ENCODE assay signal across 28 cellular contexts in the genomic region with DNA sequence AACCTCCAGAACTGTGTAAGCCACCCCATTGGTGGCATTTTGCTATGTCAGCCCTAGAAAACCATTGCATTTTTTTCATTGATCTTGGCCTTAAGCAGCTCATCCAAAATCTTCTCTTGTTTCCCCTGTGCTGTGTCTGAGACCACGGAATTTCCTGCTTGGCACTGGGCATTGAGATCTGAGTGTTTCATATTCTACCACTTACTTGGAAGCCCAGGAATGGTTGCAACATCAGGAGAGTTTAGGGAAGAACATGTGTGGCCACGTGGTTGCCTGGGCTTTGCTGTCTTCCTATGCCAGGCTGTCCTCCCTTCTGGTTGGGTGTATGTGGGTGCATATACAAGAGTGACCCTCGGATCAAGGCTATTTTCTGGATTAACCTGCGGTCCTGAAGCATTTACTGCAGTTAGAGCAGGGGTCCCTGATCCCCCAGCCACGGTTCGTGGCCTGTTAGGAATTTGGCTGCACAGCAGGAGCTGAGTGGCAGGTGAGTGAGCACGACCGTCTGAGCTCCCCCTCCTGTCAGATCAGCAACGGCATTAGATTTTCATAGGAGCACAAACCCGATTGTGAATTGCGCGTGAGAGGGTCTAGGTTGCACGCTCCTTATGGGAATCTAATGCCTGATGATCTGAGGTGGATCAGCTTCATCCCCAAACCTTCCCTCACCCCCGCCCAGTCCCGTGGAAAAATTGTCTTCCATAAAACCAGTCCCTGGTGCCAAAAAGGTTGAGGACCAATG.
A peak's percentile ranks its signal among the peaks of the same experiment; 100 is the strongest.
DNase-seq lines count a peak whose midpoint lies in the region; ATAC-seq and TF ChIP-seq lines count a peak whose summit lies in the region.
"Had no signal": no experiment of that assay in that cellular context is flagged by ENCODE, and none has a peak within 500 bp of the region (broad histone marks: within the 10 kb centered on the region; RNA-seq: fewer than 3 reads in every experiment).

No MANE protein-coding gene starts in this region.

- TF ChIP-seq POLR2A in sigmoid colon (IDR thresholded peaks at IDR 0.05): no peak

- ATAC-seq in activated CD4-positive, alpha-beta T cell treated with anti-CD3 and anti-CD28 coated beads for 36 hours: no peak
- no peak for ATAC-seq in activated naive CD4-positive, alpha-beta T cell treated with anti-CD3 and anti-CD28 coated beads, Interleukin-2, amount 50 U/mL, for 72 hours
- ATAC-seq: activated CD4-positive, CD25-positive, alpha-beta regulatory T cell treated with anti-CD3 and anti-CD28 coated beads, Interleukin-2, amount 50 U/mL, for 24 hours; gastroesophageal sphincter; lower lobe of right lung; mucosa of descending colon; pancreas; upper lobe of right lung had no signal

- H3K4me1 ChIP-seq in sigmoid colon: no peaks in the 10 kb centered on the region
- H3K4me1 ChIP-seq: gastroesophageal sphincter, HAP-1, lower lobe of right lung, pancreas, upper lobe of right lung had no signal

- DNase-seq in activated CD4-positive, alpha-beta memory T cell treated with anti-CD3 and anti-CD28 coated beads, Interleukin-2, amount 10 ng/mL, durations not matched to agents 7 days and 5 days: peak; percentile 8
- no peak for DNase-seq in activated CD4-positive, alpha-beta memory T cell treated with anti-CD3 and anti-CD28 coated beads for 36 hours
- DNase-seq in activated CD8-positive, alpha-beta memory T cell treated with anti-CD3 and anti-CD28 coated beads, Interleukin-2, amount 50 U/mL, for 48 hours: peak; percentile 18
- DNase-seq in fibroblast of peridontal ligament (ENCODE audit: extremely low read depth): peak; percentile 64
- DNase-seq in sigmoid colon: peak; percentile 13
- DNase-seq in kidney tubule cell (ENCODE audit: low spot score): no peak
- no peak for DNase-seq in activated CD4-positive, alpha-beta T cell treated with anti-CD3 and anti-CD28 coated beads for 36 hours
- no peak for DNase-seq in activated naive CD4-positive, alpha-beta T cell treated with anti-CD3 and anti-CD28 coated beads, Interleukin-2, amount 50 U/mL, for 72 hours (ENCODE audit: low spot score in 2 of 2)
- DNase-seq: activated naive CD4-positive, alpha-beta T cell treated with anti-CD3 and anti-CD28 coated beads, Interleukin-2, amount 50 U/mL, for 16 hours; CD8-positive, alpha-beta memory T cell; DMS53; effector CD8-positive, alpha-beta T cell; erythroblast; GDM1; lower lobe of right lung; mucosa of descending colon; NCI-H1092 treated with DMSO at 0.1 percent for 48 hours; NCI-H1930; NCI-H69; upper lobe of right lung had no signal

- H3K4me1 Mint-ChIP-seq in activated CD4-positive, alpha-beta memory T cell treated with anti-CD3 and anti-CD28 coated beads, Interleukin-2, amount 10 ng/mL, durations not matched to agents 7 days and 5 days: no peaks in the 10 kb centered on the region
- H3K4me1 Mint-ChIP-seq in activated CD4-positive, alpha-beta memory T cell treated with anti-CD3 and anti-CD28 coated beads for 36 hours (ENCODE audit: low read depth): no peaks in the 10 kb centered on the region
- no peaks in the 10 kb centered on the region for H3K4me1 Mint-ChIP-seq in activated CD4-positive, alpha-beta T cell treated with anti-CD3 and anti-CD28 coated beads for 36 hours
- H3K4me1 Mint-ChIP-seq: B cell; CD8-positive, alpha-beta memory T cell had no signal

- intact Hi-C loops in activated CD4-positive, alpha-beta memory T cell treated with anti-CD3 and anti-CD28 coated beads for 36 hours (cut with micrococcal nuclease): no loop called here
- intact Hi-C loops in sigmoid colon (cut with DNase I): no loop called here
- intact Hi-C loops in activated CD4-positive, alpha-beta T cell treated with anti-CD3 and anti-CD28 coated beads for 36 hours (cut with DNase I, micrococcal nuclease): no loop called here

- no peaks in the 10 kb centered on the region for H3K36me3 Mint-ChIP-seq in activated CD4-positive, alpha-beta memory T cell treated with anti-CD3 and anti-CD28 coated beads, Interleukin-2, amount 10 ng/mL, durations not matched to agents 7 days and 5 days (ENCODE audit: low read depth)
- no peaks in the 10 kb centered on the region for H3K36me3 Mint-ChIP-seq in activated CD4-positive, alpha-beta memory T cell treated with anti-CD3 and anti-CD28 coated beads for 36 hours
- H3K36me3 Mint-ChIP-seq in activated CD4-positive, alpha-beta T cell treated with anti-CD3 and anti-CD28 coated beads for 36 hours (ENCODE audit: low read depth): no peaks in the 10 kb centered on the region
- H3K36me3 Mint-ChIP-seq in activated naive CD4-positive, alpha-beta T cell treated with anti-CD3 and anti-CD28 coated beads, Interleukin-2, amount 50 U/mL, for 72 hours: no peaks in the 10 kb centered on the region

- H3K27ac Mint-ChIP-seq in activated CD4-positive, alpha-beta memory T cell treated with anti-CD3 and anti-CD28 coated beads, Interleukin-2, amount 10 ng/mL, durations not matched to agents 7 days and 5 days: no peak overlapping the region
- H3K27ac Mint-ChIP-seq in activated CD4-positive, alpha-beta memory T cell treated with anti-CD3 and anti-CD28 coated beads for 36 hours: no peak overlapping the region
- H3K27ac Mint-ChIP-seq in activated CD4-positive, alpha-beta T cell treated with anti-CD3 and anti-CD28 coated beads for 36 hours: no peak overlapping the region
- no peak overlapping the region for H3K27ac Mint-ChIP-seq in activated naive CD4-positive, alpha-beta T cell treated with anti-CD3 and anti-CD28 coated beads, Interleukin-2, amount 50 U/mL, for 72 hours
- H3K27ac Mint-ChIP-seq: B cell; CD8-positive, alpha-beta memory T cell; nephron had no signal

- H3K27me3 ChIP-seq in sigmoid colon: no peaks in the 10 kb centered on the region
- H3K27me3 ChIP-seq: gastroesophageal sphincter, pancreas, upper lobe of right lung had no signal

- no peak overlapping the region for H3K4me3 Mint-ChIP-seq in activated CD4-positive, alpha-beta memory T cell treated with anti-CD3 and anti-CD28 coated beads, Interleukin-2, amount 10 ng/mL, durations not matched to agents 7 days and 5 days
- H3K4me3 Mint-ChIP-seq in activated CD4-positive, alpha-beta memory T cell treated with anti-CD3 and anti-CD28 coated beads for 36 hours: no peak overlapping the region
- no peak overlapping the region for H3K4me3 Mint-ChIP-seq in activated CD4-positive, alpha-beta T cell treated with anti-CD3 and anti-CD28 coated beads for 36 hours
- H3K4me3 Mint-ChIP-seq: B cell; CD8-positive, alpha-beta memory T cell; nephron had no signal

- 90 to 91% methylated on average over 15 of the region's 15 CpGs for WGBS in sigmoid colon, 2 donors

- H3K4me3 ChIP-seq in sigmoid colon: no peak overlapping the region
- H3K4me3 ChIP-seq: gastroesophageal sphincter, HAP-1, lower lobe of right lung, mucosa of descending colon, pancreas, upper lobe of right lung had no signal

- H3K27me3 Mint-ChIP-seq in activated CD4-positive, alpha-beta memory T cell treated with anti-CD3 and anti-CD28 coated beads, Interleukin-2, amount 10 ng/mL, durations not matched to agents 7 days and 5 days: peaks cover 37% of the 10 kb centered on the region
- H3K27me3 Mint-ChIP-seq in activated CD4-positive, alpha-beta memory T cell treated with anti-CD3 and anti-CD28 coated beads for 36 hours: peaks cover 2% of the 10 kb centered on the region
- H3K27me3 Mint-ChIP-seq in activated CD4-positive, alpha-beta T cell treated with anti-CD3 and anti-CD28 coated beads for 36 hours: peaks cover 2% of the 10 kb centered on the region

- no peaks in the 10 kb centered on the region for H3K9me3 Mint-ChIP-seq in activated CD4-positive, alpha-beta memory T cell treated with anti-CD3 and anti-CD28 coated beads, Interleukin-2, amount 10 ng/mL, durations not matched to agents 7 days and 5 days
- peaks cover 2% of the 10 kb centered on the region for H3K9me3 Mint-ChIP-seq in activated CD4-positive, alpha-beta memory T cell treated with anti-CD3 and anti-CD28 coated beads for 36 hours
- no peaks in the 10 kb centered on the region for H3K9me3 Mint-ChIP-seq in activated CD4-positive, alpha-beta T cell treated with anti-CD3 and anti-CD28 coated beads for 36 hours (ENCODE audit: low read depth)
- H3K9me3 Mint-ChIP-seq in activated naive CD4-positive, alpha-beta T cell treated with anti-CD3 and anti-CD28 coated beads, Interleukin-2, amount 50 U/mL, for 72 hours: no peaks in the 10 kb centered on the region
- H3K9me3 Mint-ChIP-seq: nephron had no signal

- TF ChIP-seq CTCF in sigmoid colon (IDR thresholded peaks at IDR 0.05): no peak

- no peak overlapping the region for H3K27ac ChIP-seq in sigmoid colon
- H3K27ac ChIP-seq: 22Rv1, gastroesophageal sphincter, lower lobe of right lung, pancreas, RWPE1, upper lobe of right lung had no signal

- no peaks in the 10 kb centered on the region for H3K9me3 ChIP-seq in sigmoid colon
- H3K9me3 ChIP-seq: gastroesophageal sphincter, HAP-1, lower lobe of right lung, mucosa of descending colon, pancreas, upper lobe of right lung had no signal

- POLR2A ChIA-PET in activated CD4-positive, alpha-beta memory T cell treated with anti-CD3 and anti-CD28 coated beads, Interleukin-2, amount 10 ng/mL, durations not matched to agents 7 days and 5 days (lab: Charles Lee): no interaction called here
- POLR2A ChIA-PET in activated CD4-positive, alpha-beta memory T cell treated with anti-CD3 and anti-CD28 coated beads for 36 hours (lab: Charles Lee): no interaction called here
- POLR2A ChIA-PET in activated CD4-positive, alpha-beta T cell treated with anti-CD3 and anti-CD28 coated beads for 36 hours (lab: Charles Lee): no interaction called here

- CTCF ChIA-PET in activated CD4-positive, alpha-beta memory T cell treated with anti-CD3 and anti-CD28 coated beads, Interleukin-2, amount 10 ng/mL, durations not matched to agents 7 days and 5 days (lab: Charles Lee): no interaction called here
- CTCF ChIA-PET in activated CD4-positive, alpha-beta memory T cell treated with anti-CD3 and anti-CD28 coated beads for 36 hours (lab: Charles Lee): no interaction called here
- CTCF ChIA-PET in activated CD4-positive, alpha-beta T cell treated with anti-CD3 and anti-CD28 coated beads for 36 hours (lab: Charles Lee): interaction anchor here (0.9 kb wide), 1 partner anchor 330 kb away, joined by 3 read pairs; no protein-coding TSS in a partner anchor

- TF ChIP-seq EP300 in sigmoid colon (IDR thresholded peaks at IDR 0.05): no peak

- no peaks in the 10 kb centered on the region for H3K36me3 ChIP-seq in sigmoid colon
- H3K36me3 ChIP-seq: gastroesophageal sphincter, HAP-1, lower lobe of right lung, pancreas, upper lobe of right lung had no signal

Comparison
In these comparisons a context has a peak if more than half of its experiments do, and no peak if none do; other contexts are left out.
1. DNase-seq: peak in activated CD4-positive, alpha-beta memory T cell treated with anti-CD3 and anti-CD28 coated beads, Interleukin-2, amount 10 ng/mL, durations not matched to agents 7 days and 5 days (single experiment), activated CD8-positive, alpha-beta memory T cell treated with anti-CD3 and anti-CD28 coated beads, Interleukin-2, amount 50 U/mL, for 48 hours (single experiment), fibroblast of peridontal ligament (single experiment) and sigmoid colon (single experiment); none in activated CD4-positive, alpha-beta memory T cell treated with anti-CD3 and anti-CD28 coated beads for 36 hours (single experiment), kidney tubule cell (single experiment), activated CD4-positive, alpha-beta T cell treated with anti-CD3 and anti-CD28 coated beads for 36 hours (single experiment) and activated naive CD4-positive, alpha-beta T cell treated with anti-CD3 and anti-CD28 coated beads, Interleukin-2, amount 50 U/mL, for 72 hours (0 of 2).